Comparison of ENCODE assay signal across 1 cellular context in the genomic region with DNA sequence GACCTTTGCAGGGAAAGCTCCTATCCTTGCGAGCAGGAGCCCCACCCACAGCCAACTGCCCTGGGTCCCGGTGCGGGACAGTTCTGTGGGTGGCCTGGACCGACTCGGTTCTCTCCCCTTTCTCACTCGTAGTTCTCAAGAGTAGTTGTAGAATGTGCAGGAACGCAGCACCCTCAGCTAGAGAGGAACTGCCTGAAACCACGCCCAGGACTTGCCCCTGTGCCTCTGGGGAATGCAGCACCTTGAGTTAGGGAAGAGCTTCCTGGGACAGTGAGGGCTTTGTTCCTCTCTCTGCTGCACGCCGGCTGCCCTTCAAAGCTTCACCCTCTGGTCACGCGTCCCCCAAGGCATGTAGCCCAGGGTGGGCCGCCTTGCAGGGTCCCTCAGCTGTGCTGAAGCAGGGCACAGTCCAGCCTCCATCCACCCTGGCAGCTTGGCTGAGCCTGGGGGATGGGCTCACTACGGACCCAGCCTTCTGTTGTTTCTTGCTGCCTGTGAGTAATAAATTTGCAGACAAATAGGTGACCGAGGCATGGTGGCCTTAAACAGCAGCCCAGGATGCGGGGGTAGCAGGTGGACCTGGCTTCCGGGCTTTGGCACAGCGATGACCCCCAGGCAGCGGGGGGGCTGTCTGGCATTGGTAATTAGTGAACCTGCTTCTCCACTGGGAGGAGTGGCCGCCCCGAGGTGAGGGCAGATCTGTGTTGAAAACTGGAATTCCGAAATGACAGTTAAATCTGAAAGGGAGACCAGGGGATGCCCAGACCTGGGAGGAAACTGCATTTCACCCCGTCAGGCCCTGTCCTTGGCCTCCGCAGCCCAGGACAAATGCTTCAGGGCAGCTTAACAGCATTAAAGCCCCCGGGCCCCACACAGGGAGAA.
TF ChIP-seq lines count a peak whose summit lies in the region.

No MANE protein-coding gene starts in this region.

TF ChIP-seq in SK-N-SH, 30 proteins besides CTCF, POLR2A, EP300 and RAD21 (continued from another document):
- TF ChIP-seq MEF2A (IDR thresholded peaks at IDR 0.05; ENCODE audit: borderline replicate concordance, low read depth): no peak
- no peak for TF ChIP-seq RXRA (IDR thresholded peaks at IDR 0.05; ENCODE audit: borderline replicate concordance, low read depth)
- TF ChIP-seq, protein P1, sequence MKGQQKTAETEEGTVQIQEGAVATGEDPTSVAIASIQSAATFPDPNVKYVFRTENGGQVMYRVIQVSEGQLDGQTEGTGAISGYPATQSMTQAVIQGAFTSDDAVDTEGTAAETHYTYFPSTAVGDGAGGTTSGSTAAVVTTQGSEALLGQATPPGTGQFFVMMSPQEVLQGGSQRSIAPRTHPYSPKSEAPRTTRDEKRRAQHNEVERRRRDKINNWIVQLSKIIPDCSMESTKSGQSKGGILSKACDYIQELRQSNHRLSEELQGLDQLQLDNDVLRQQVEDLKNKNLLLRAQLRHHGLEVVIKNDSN (IDR thresholded peaks at IDR 0.05; ENCODE audit: borderline replicate concordance, low read depth): no peak
- TF ChIP-seq, protein P2, sequence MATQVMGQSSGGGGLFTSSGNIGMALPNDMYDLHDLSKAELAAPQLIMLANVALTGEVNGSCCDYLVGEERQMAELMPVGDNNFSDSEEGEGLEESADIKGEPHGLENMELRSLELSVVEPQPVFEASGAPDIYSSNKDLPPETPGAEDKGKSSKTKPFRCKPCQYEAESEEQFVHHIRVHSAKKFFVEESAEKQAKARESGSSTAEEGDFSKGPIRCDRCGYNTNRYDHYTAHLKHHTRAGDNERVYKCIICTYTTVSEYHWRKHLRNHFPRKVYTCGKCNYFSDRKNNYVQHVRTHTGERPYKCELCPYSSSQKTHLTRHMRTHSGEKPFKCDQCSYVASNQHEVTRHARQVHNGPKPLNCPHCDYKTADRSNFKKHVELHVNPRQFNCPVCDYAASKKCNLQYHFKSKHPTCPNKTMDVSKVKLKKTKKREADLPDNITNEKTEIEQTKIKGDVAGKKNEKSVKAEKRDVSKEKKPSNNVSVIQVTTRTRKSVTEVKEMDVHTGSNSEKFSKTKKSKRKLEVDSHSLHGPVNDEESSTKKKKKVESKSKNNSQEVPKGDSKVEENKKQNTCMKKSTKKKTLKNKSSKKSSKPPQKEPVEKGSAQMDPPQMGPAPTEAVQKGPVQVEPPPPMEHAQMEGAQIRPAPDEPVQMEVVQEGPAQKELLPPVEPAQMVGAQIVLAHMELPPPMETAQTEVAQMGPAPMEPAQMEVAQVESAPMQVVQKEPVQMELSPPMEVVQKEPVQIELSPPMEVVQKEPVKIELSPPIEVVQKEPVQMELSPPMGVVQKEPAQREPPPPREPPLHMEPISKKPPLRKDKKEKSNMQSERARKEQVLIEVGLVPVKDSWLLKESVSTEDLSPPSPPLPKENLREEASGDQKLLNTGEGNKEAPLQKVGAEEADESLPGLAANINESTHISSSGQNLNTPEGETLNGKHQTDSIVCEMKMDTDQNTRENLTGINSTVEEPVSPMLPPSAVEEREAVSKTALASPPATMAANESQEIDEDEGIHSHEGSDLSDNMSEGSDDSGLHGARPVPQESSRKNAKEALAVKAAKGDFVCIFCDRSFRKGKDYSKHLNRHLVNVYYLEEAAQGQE (IDR thresholded peaks at IDR 0.05; ENCODE audit: low read depth, low read length): no peak
